Comparison of ENCODE assay signal across 1 cellular context in genomic region chr17:50731575-50732460, GRCh38.
TF ChIP-seq lines count a peak whose summit lies in the region.

No MANE protein-coding gene starts in this region.

TF ChIP-seq in IMR-90, 13 proteins besides CTCF, POLR2A, EP300 and RAD21:
- TF ChIP-seq RFX5 (IDR thresholded peaks at IDR 0.05; ENCODE audit: low read depth, low read length) (no peak), RCOR1 (IDR thresholded peaks at IDR 0.05; ENCODE audit: insufficient replicate concordance, low read length) (no peak), USF2 (IDR thresholded peaks at IDR 0.05; ENCODE audit: low read depth, low read length) (no peak), MXI1 (IDR thresholded peaks at IDR 0.05; ENCODE audit: borderline replicate concordance, low read depth, low read length) (no peak), CHD1 (IDR thresholded peaks at IDR 0.05; ENCODE audit: low read depth, low read length) (no peak), MAZ (IDR thresholded peaks at IDR 0.05; ENCODE audit: borderline replicate concordance, low read depth, low read length) (no peak), ELK1 (IDR thresholded peaks at IDR 0.05; ENCODE audit: borderline replicate concordance, low read depth, low read length) (no peak), CEBPB (IDR thresholded peaks at IDR 0.05; ENCODE audit: low read depth, low read length) (no peak), SMC3 (IDR thresholded peaks at IDR 0.05; ENCODE audit: low read depth, low read length) (no peak), MAFK (IDR thresholded peaks at IDR 0.05; ENCODE audit: low read depth, low read length) (no peak), FOS (IDR thresholded peaks at IDR 0.05; ENCODE audit: low read depth, low read length) (no peak), BHLHE40 (IDR thresholded peaks at IDR 0.05; ENCODE audit: low read depth, low read length) (no peak), NFE2L2 (IDR thresholded peaks at IDR 0.05; ENCODE audit: low read depth, low read length) (no peak)
